ENCODE assay signal across 9 cellular contexts in genomic region chr2:42722328-42723190, GRCh38. TPM values are rescaled to one million over a fixed set of nuclear protein-coding genes. Genes with fewer than 3 reads are reported as not detected.
DNase-seq lines count a peak whose midpoint lies in the region; ATAC-seq and TF ChIP-seq lines count a peak whose summit lies in the region.
"Had no signal": no experiment of that assay in that cellular context is flagged by ENCODE, and none has a peak within 500 bp of the region (broad histone marks: within the 10 kb centered on the region; RNA-seq: fewer than 3 reads in every experiment).

No MANE protein-coding gene starts in this region.

- DNase-seq in GM04503 (ENCODE audit: low read depth) (peak; percentile 89), SKM-1 treated with dmso at 0.1 percent for 144 hours (lab: John Stamatoyannopoulos, UW; ENCODE audit: unreplicated experiment) (peak; percentile 85), fibroblast of lung (ENCODE audit: low read depth in 2 of 2) (peak; percentile 88 to 95), osteoblast (ENCODE audit: insufficient read length, low spot score, missing footprints) (peak; percentile 26), DMS114 treated with DMSO at 0.1 percent for 48 hours (lab: John Stamatoyannopoulos, UW; ENCODE audit: unreplicated experiment) (no peak), NK-92 (lab: John Stamatoyannopoulos, UW; ENCODE audit: unreplicated experiment) (no peak)
- DNase-seq: right lobe of liver had no signal

- no peak overlapping the region for H3K27ac ChIP-seq in fibroblast of lung (ENCODE audit: insufficient read depth, low read length)
- H3K27ac ChIP-seq in osteoblast (ENCODE audit: low read depth, low read length): peak overlapping the region; percentile 65
- H3K27ac ChIP-seq: right lobe of liver had no signal

- no peaks in the 10 kb centered on the region for H3K4me1 ChIP-seq in fibroblast of lung (ENCODE audit: control insufficient read depth, extremely low read depth, insufficient read depth, low read length)
- peaks cover 11% of the 10 kb centered on the region for H3K4me1 ChIP-seq in osteoblast (ENCODE audit: insufficient read depth, low read length)
- H3K4me1 ChIP-seq: right lobe of liver had no signal

- H3K36me3 ChIP-seq in fibroblast of lung (ENCODE audit: control insufficient read depth, insufficient read depth, low read length) (no peaks in the 10 kb centered on the region), osteoblast (ENCODE audit: insufficient read depth, low read length) (no peaks in the 10 kb centered on the region)
- H3K36me3 ChIP-seq: right lobe of liver had no signal

- no peak overlapping the region for H3K9ac ChIP-seq in fibroblast of lung (ENCODE audit: insufficient read depth, low read length)

- TF ChIP-seq CTCF in fibroblast of lung (conservative IDR thresholded peaks at IDR 0.05 in 1 of 2, IDR thresholded peaks at IDR 0.05 in 1 of 2; ENCODE audit: low read depth in 1 of 2, low read length in 2 of 2) (no peak), osteoblast (IDR thresholded peaks at IDR 0.05; ENCODE audit: extremely low read depth, low read depth, low read length) (no peak)

- H3K9me3 ChIP-seq in fibroblast of lung (ENCODE audit: control insufficient read depth, insufficient read depth, low read depth, low read length) (no peaks in the 10 kb centered on the region), osteoblast (ENCODE audit: low read depth, low read length) (no peaks in the 10 kb centered on the region)
- H3K9me3 ChIP-seq: right lobe of liver had no signal

- H4K20me1 ChIP-seq in fibroblast of lung (ENCODE audit: control insufficient read depth, extremely low read depth, insufficient read depth, low read length) (no peaks in the 10 kb centered on the region), osteoblast (ENCODE audit: insufficient read depth, low read length) (no peaks in the 10 kb centered on the region)

- H3K79me2 ChIP-seq in fibroblast of lung (ENCODE audit: control insufficient read depth, insufficient read depth, low read length) (no peaks in the 10 kb centered on the region), osteoblast (ENCODE audit: insufficient read depth, low read length) (no peaks in the 10 kb centered on the region)

- peak; percentile 96 for ATAC-seq in GM19438 (IDR thresholded peaks at IDR 0.05; ENCODE audit: low read depth, unreplicated experiment)
- ATAC-seq in HG03354 (IDR thresholded peaks at IDR 0.05; ENCODE audit: poor library complexity, severe bottlenecking, unreplicated experiment): peak; percentile 97

- H3K4me3 ChIP-seq in fibroblast of lung (replicated peaks in 1 of 4; ENCODE audit: control extremely low read depth in 1 of 4, insufficient read depth in 1 of 4, low read depth in 3 of 4, low read length in 4 of 4) (no peak overlapping the region), osteoblast (ENCODE audit: insufficient read depth, low read length) (no peak overlapping the region)
- H3K4me3 ChIP-seq: right lobe of liver had no signal

- H3K27me3 ChIP-seq in fibroblast of lung (ENCODE audit: control insufficient read depth, insufficient read depth, low read length) (no peaks in the 10 kb centered on the region), osteoblast (ENCODE audit: insufficient read depth, low read length) (no peaks in the 10 kb centered on the region)
- H3K27me3 ChIP-seq: right lobe of liver had no signal

- H2AFZ ChIP-seq in fibroblast of lung (ENCODE audit: low read length) (peak overlapping the region; percentile 27), osteoblast (ENCODE audit: low read length) (no peak overlapping the region)

- H3K4me2 ChIP-seq in fibroblast of lung (ENCODE audit: extremely low read depth, insufficient read depth, low read length): no peak overlapping the region
- peak overlapping the region; percentile 55 for H3K4me2 ChIP-seq in osteoblast (ENCODE audit: insufficient read depth, low read length)

RNA-seq across cellular contexts. Expression of gene OXER1, which starts 41.4 kb away (rescaled TPM):
- total RNA-seq in fibroblast of lung (0.17 and 0.26 TPM in 2 replicates), osteoblast (0.29 TPM in 1 of 2 replicates, not detected in the other)
- 0.03 TPM in 1 of 2 replicates, not detected in the other for polyA plus RNA-seq in fibroblast of lung
- not detected in 2 replicates for polyA plus RNA-seq in fibroblast of lung (2012)
- polyA minus RNA-seq in fibroblast of lung (ENCODE audit: low replicate concordance): not detected in 2 replicates

Comparison
In these comparisons a context has a peak if more than half of its experiments do, and no peak if none do; other contexts are left out.
1. DNase-seq: peak in GM04503 (single experiment), SKM-1 treated with dmso at 0.1 percent for 144 hours (single experiment), fibroblast of lung (2 of 2) and osteoblast (single experiment); none in DMS114 treated with DMSO at 0.1 percent for 48 hours (single experiment) and NK-92 (single experiment).